In the genomic region with DNA sequence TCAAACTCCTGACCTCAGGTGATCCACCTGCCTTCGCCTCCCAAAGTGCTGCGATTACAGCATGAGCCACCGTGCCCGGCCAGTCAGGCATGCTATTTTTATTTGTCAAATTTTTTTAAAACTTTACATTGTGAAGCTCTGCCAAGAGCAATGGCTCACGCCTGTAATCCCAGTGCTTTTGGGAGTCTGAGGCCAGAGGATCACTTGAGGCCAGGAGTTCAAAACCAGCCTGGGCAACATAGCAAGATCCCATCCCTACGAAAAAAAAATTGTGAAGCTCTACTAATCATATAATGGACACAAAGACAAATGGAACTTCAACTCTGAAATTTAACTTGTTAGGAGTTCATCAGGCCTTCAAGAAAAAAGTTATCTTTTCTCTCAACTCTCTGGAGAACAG, we compare ENCODE assay signal across 13 cellular contexts. TPM values are rescaled to one million over a fixed set of nuclear protein-coding genes. Genes with fewer than 3 reads are reported as not detected.
DNase-seq lines count a peak whose midpoint lies in the region; ATAC-seq and TF ChIP-seq lines count a peak whose summit lies in the region.
"Had no signal": no experiment of that assay in that cellular context is flagged by ENCODE, and none has a peak within 500 bp of the region (broad histone marks: within the 10 kb centered on the region; RNA-seq: fewer than 3 reads in every experiment).

No MANE protein-coding gene starts in this region.

- no peaks in the 10 kb centered on the region for H3K27me3 ChIP-seq in muscle layer of colon (ENCODE audit: control insufficient read depth in 1 of 2, insufficient read depth in 2 of 2, low read length in 2 of 2)
- H3K27me3 ChIP-seq: brain microvascular endothelial cell had no signal

- peak overlapping the region; percentile 21 for H3K9ac ChIP-seq in muscle layer of colon (ENCODE audit: low read length)

- H3K4me1 Mint-ChIP-seq in activated CD8-positive, alpha-beta T cell treated with anti-CD3 and anti-CD28 coated beads, Interleukin-2, amount 10 ng/mL, durations not matched to agents 7 days and 5 days (ENCODE audit: low read depth): peaks cover 29% of the 10 kb centered on the region

- H3K27ac ChIP-seq in 22Rv1: peak overlapping the region; percentile 93
- H3K27ac ChIP-seq in muscle layer of colon (ENCODE audit: low read depth, low read length): no peak overlapping the region
- H3K27ac ChIP-seq: brain microvascular endothelial cell had no signal

- H3K9me3 ChIP-seq in muscle layer of colon (ENCODE audit: low read length): no peaks in the 10 kb centered on the region

- no peaks in the 10 kb centered on the region for H3K36me3 ChIP-seq in muscle layer of colon (ENCODE audit: insufficient read depth, low read length)
- H3K36me3 ChIP-seq: brain microvascular endothelial cell had no signal

- H3K4me3 Mint-ChIP-seq in activated CD8-positive, alpha-beta T cell treated with anti-CD3 and anti-CD28 coated beads, Interleukin-2, amount 10 ng/mL, durations not matched to agents 7 days and 5 days: peak overlapping the region; percentile 97

- no peaks in the 10 kb centered on the region for H3K27me3 Mint-ChIP-seq in activated CD8-positive, alpha-beta T cell treated with anti-CD3 and anti-CD28 coated beads, Interleukin-2, amount 10 ng/mL, durations not matched to agents 7 days and 5 days (ENCODE audit: low read depth)

- peak overlapping the region; percentile 58 for H3K27ac Mint-ChIP-seq in activated CD8-positive, alpha-beta T cell treated with anti-CD3 and anti-CD28 coated beads, Interleukin-2, amount 10 ng/mL, durations not matched to agents 7 days and 5 days

- CTCF ChIA-PET in activated CD8-positive, alpha-beta T cell treated with anti-CD3 and anti-CD28 coated beads, Interleukin-2, amount 10 ng/mL, durations not matched to agents 7 days and 5 days (lab: Charles Lee): interaction anchor here (2.7 kb wide), 1 partner anchor 25 kb away, joined by 32 read pairs; a partner anchor contains a TSS

- H3K9me3 Mint-ChIP-seq in activated CD8-positive, alpha-beta T cell treated with anti-CD3 and anti-CD28 coated beads, Interleukin-2, amount 10 ng/mL, durations not matched to agents 7 days and 5 days (ENCODE audit: insufficient read depth): no peaks in the 10 kb centered on the region

- H3K4me1 ChIP-seq in muscle layer of colon (ENCODE audit: insufficient read depth, low read length): peaks cover 15% of the 10 kb centered on the region

- POLR2A ChIA-PET in activated CD8-positive, alpha-beta T cell treated with anti-CD3 and anti-CD28 coated beads, Interleukin-2, amount 10 ng/mL, durations not matched to agents 7 days and 5 days (lab: Charles Lee): interaction anchor here (0.6 to 1.8 kb wide), 3 partner anchors 30 to 221 kb away, joined by 3 to 12 read pairs (median 3); no protein-coding TSS in a partner anchor

- no peak for DNase-seq in activated CD8-positive, alpha-beta T cell treated with anti-CD3 and anti-CD28 coated beads, Interleukin-2, amount 10 ng/mL, durations not matched to agents 7 days and 5 days
- DNase-seq in DMS53 treated with DMSO at 0.1 percent for 48 hours (lab: John Stamatoyannopoulos, UW; ENCODE audit: unreplicated experiment): no peak
- no peak for DNase-seq in NCI-H69 (lab: John Stamatoyannopoulos, UW)
- DNase-seq in islet precursor cell: no peak
- no peak for DNase-seq in DMS79 treated with DMSO at 0.1 percent for 48 hours (lab: John Stamatoyannopoulos, UW)
- DNase-seq: brain microvascular endothelial cell, DMS153, hippocampal formation, IMR-90 had no signal

- peaks cover 19% of the 10 kb centered on the region for H3K36me3 Mint-ChIP-seq in activated CD8-positive, alpha-beta T cell treated with anti-CD3 and anti-CD28 coated beads, Interleukin-2, amount 10 ng/mL, durations not matched to agents 7 days and 5 days (ENCODE audit: low read depth)

- no peak for TF ChIP-seq CTCF in 22Rv1 (IDR thresholded peaks at IDR 0.05)

- H3K4me3 ChIP-seq in GM08714 (ENCODE audit: low read length) (peak overlapping the region; percentile 96; the same call in 1 of the 2 replicates), muscle layer of colon (ENCODE audit: low read depth in 1 of 2, low read length in 2 of 2) (no peak overlapping the region)

- no peak for ATAC-seq in activated CD8-positive, alpha-beta T cell treated with anti-CD3 and anti-CD28 coated beads, Interleukin-2, amount 10 ng/mL, durations not matched to agents 7 days and 5 days

RNA-seq across cellular contexts. Expression of a gene that starts 1.9 kb away (rescaled TPM):
- total RNA-seq in activated CD8-positive, alpha-beta T cell treated with anti-CD3 and anti-CD28 coated beads, Interleukin-2, amount 10 ng/mL, durations not matched to agents 7 days and 5 days: 10 to 100 TPM; 59.0 to 61.7 TPM

RNA-seq across cellular contexts. Expression of a gene that starts 5.6 kb away (rescaled TPM):
- total RNA-seq in activated CD8-positive, alpha-beta T cell treated with anti-CD3 and anti-CD28 coated beads, Interleukin-2, amount 10 ng/mL, durations not matched to agents 7 days and 5 days: not detected
- total RNA-seq: IMR-90, NCI-H460 had no signal

RNA-seq across cellular contexts. Expression of a gene that starts 26.1 kb away (rescaled TPM):
- total RNA-seq in activated CD8-positive, alpha-beta T cell treated with anti-CD3 and anti-CD28 coated beads, Interleukin-2, amount 10 ng/mL, durations not matched to agents 7 days and 5 days: not detected

RNA-seq across cellular contexts. Expression of a gene that starts 30.6 kb away (rescaled TPM):
- 1 to 10 TPM in 1 of 2 experiments, under 1 TPM in 1; 0.68 to 1.9 TPM for total RNA-seq in activated CD8-positive, alpha-beta T cell treated with anti-CD3 and anti-CD28 coated beads, Interleukin-2, amount 10 ng/mL, durations not matched to agents 7 days and 5 days

RNA-seq across cellular contexts. Expression of a gene that starts 50.7 kb away (rescaled TPM):
- 100 to 1,000 TPM; 243 to 248 TPM for total RNA-seq in activated CD8-positive, alpha-beta T cell treated with anti-CD3 and anti-CD28 coated beads, Interleukin-2, amount 10 ng/mL, durations not matched to agents 7 days and 5 days
- total RNA-seq: NCI-H460 had no signal
